In the genomic region with DNA sequence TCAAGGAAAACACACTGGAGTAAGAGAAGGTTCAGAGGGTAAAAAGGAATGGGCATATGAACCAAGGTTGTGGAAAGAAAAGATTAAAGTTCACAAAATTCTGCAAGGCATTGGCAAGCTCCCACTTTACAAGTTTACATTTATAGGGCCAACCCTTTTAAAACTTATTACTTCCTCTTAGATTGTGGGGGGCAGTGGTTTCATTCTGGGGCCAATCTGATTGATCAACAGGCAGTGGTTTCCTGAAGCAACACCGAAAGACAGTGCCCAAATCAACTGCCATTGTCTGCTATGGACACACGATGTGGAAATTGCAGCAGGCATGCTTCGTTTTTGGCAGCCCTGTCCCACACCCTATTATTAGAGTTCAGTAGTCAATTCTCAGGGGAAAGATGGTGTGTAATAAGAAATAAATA, we compare ENCODE assay signal across 12 cellular contexts.
DNase-seq lines count a peak whose midpoint lies in the region; ATAC-seq and TF ChIP-seq lines count a peak whose summit lies in the region.
"Had no signal": no experiment of that assay in that cellular context is flagged by ENCODE, and none has a peak within 500 bp of the region (broad histone marks: within the 10 kb centered on the region; RNA-seq: fewer than 3 reads in every experiment).

No MANE protein-coding gene starts in this region.

- no peak overlapping the region for H2BK5ac ChIP-seq in mesendoderm (ENCODE audit: low read length)

- POLR2A ChIA-PET in activated CD4-positive, alpha-beta T cell treated with anti-CD3 and anti-CD28 coated beads for 36 hours (lab: Charles Lee), result no interaction called here

- H3K9ac ChIP-seq in GM23248 (no peak overlapping the region), mesendoderm (ENCODE audit: low read length) (no peak overlapping the region)

- H3K4me2 ChIP-seq in GM23248 (ENCODE audit: unreplicated experiment) (peak overlapping the region; percentile 64), mesendoderm (ENCODE audit: low read length) (no peak overlapping the region)

- peaks cover 56% of the 10 kb centered on the region for H3K4me1 Mint-ChIP-seq in T-helper 2 cell treated with Interferon-gamma antibody and Interleukin-4, amounts not matched to agents 5 μg/mL and 100 μg/mL, for 36 hours (ENCODE audit: low read depth)
- peaks cover 50% of the 10 kb centered on the region for H3K4me1 Mint-ChIP-seq in activated CD4-positive, alpha-beta T cell treated with anti-CD3 and anti-CD28 coated beads for 36 hours

- H3K18ac ChIP-seq in mesendoderm (ENCODE audit: low read length), result no peak overlapping the region

- H3K36me3 ChIP-seq in GM23248 (ENCODE audit: low read depth) (no peaks in the 10 kb centered on the region), mesendoderm (ENCODE audit: control insufficient read depth, insufficient read depth, low read length) (no peaks in the 10 kb centered on the region)

- no peak overlapping the region for H2BK120ac ChIP-seq in mesendoderm (ENCODE audit: low read depth, low read length)

- no peak for ATAC-seq in activated CD4-positive, alpha-beta T cell treated with anti-CD3 and anti-CD28 coated beads for 36 hours
- ATAC-seq: HCT116 had no signal

- H3K27ac Mint-ChIP-seq in T-helper 2 cell treated with Interferon-gamma antibody and Interleukin-4, amounts not matched to agents 5 μg/mL and 100 μg/mL, for 36 hours, result no peak overlapping the region
- no peak overlapping the region for H3K27ac Mint-ChIP-seq in activated CD4-positive, alpha-beta T cell treated with anti-CD3 and anti-CD28 coated beads for 36 hours

- no peaks in the 10 kb centered on the region for H3K9me2 ChIP-seq in GM23248 (ENCODE audit: insufficient read depth)

- no peak overlapping the region for H4K8ac ChIP-seq in mesendoderm (ENCODE audit: low read depth, low read length)

- no peak for TF ChIP-seq CTCF in GM20000 (IDR thresholded peaks at IDR 0.05; ENCODE audit: extremely low read depth, missing control alignments)

- H3K23ac ChIP-seq in mesendoderm (ENCODE audit: low read length), result no peak overlapping the region

- no peak overlapping the region for H3K27ac ChIP-seq in GM23248
- H3K27ac ChIP-seq in mesendoderm (ENCODE audit: low read depth, low read length), result no peak overlapping the region

- H3K36me3 Mint-ChIP-seq in T-helper 2 cell treated with Interferon-gamma antibody and Interleukin-4, amounts not matched to agents 5 μg/mL and 100 μg/mL, for 36 hours (ENCODE audit: low read depth), result no peaks in the 10 kb centered on the region
- H3K36me3 Mint-ChIP-seq in activated CD4-positive, alpha-beta T cell treated with anti-CD3 and anti-CD28 coated beads for 36 hours (ENCODE audit: low read depth), result peaks cover 3% of the 10 kb centered on the region
- H3K36me3 Mint-ChIP-seq: mesothelial cell of epicardium had no signal

- no peak overlapping the region for H2BK15ac ChIP-seq in mesendoderm (replicated peaks; ENCODE audit: low read depth)

- H3K4ac ChIP-seq in mesendoderm (ENCODE audit: low read depth, low read length), result peak overlapping the region; percentile 52

- H3K4me3 Mint-ChIP-seq in T-helper 2 cell treated with Interferon-gamma antibody and Interleukin-4, amounts not matched to agents 5 μg/mL and 100 μg/mL, for 36 hours, result peak overlapping the region; percentile 22
- no peak overlapping the region for H3K4me3 Mint-ChIP-seq in activated CD4-positive, alpha-beta T cell treated with anti-CD3 and anti-CD28 coated beads for 36 hours
- H3K4me3 Mint-ChIP-seq: mesothelial cell of epicardium had no signal

- no peak overlapping the region for H2AFZ ChIP-seq in GM23248

- H3K27me3 ChIP-seq in GM23248 (replicated peaks; ENCODE audit: insufficient read depth), result no peaks in the 10 kb centered on the region
- H3K27me3 ChIP-seq in mesendoderm (ENCODE audit: insufficient read depth, low read length, poor library complexity), result no peaks in the 10 kb centered on the region

- H3K79me2 ChIP-seq in GM23248 (ENCODE audit: insufficient read depth), result no peaks in the 10 kb centered on the region
- H3K79me2 ChIP-seq in mesendoderm (ENCODE audit: control insufficient read depth, insufficient read depth, low read length), result no peaks in the 10 kb centered on the region

- H3F3A ChIP-seq in GM23248 (ENCODE audit: insufficient read depth), result peaks cover 6% of the 10 kb centered on the region; the same call in 1 of the 2 replicates

- H3K9me3 ChIP-seq in GM23248 (ENCODE audit: low read depth), result no peaks in the 10 kb centered on the region

- no peak overlapping the region for H3K56ac ChIP-seq in mesendoderm (ENCODE audit: low read length)

- in situ Hi-C loops in GM23248 (cut with MboI), result no loop called here

- DNase-seq in AML-193 (lab: John Stamatoyannopoulos, UW), result peak; percentile 87 to 88
- DNase-seq in GM23248, result peak; percentile 50
- no peak for DNase-seq in T-helper 2 cell treated with Interferon-gamma antibody and Interleukin-4, amounts not matched to agents 5 μg/mL and 100 μg/mL, for 36 hours (ENCODE audit: low spot score)
- no peak for DNase-seq in mesendoderm
- DNase-seq in GM20000 (ENCODE audit: low spot score), result no peak
- no peak for DNase-seq in NCI-H187 (lab: John Stamatoyannopoulos, UW)
- DNase-seq in cortex of kidney (lab: John Stamatoyannopoulos, UW), result no peak
- DNase-seq in activated CD4-positive, alpha-beta T cell treated with anti-CD3 and anti-CD28 coated beads for 36 hours, result no peak
- DNase-seq: caudate nucleus, NCI-H2171 had no signal

- 20 to 40% methylated on average over 3 of the region's 3 CpGs for WGBS in GM23248 (ENCODE audit: low coverage in 1 of 2, low lambda C conversion rate in 2 of 2, missing lambda C conversion rate in 2 of 2), 2 experiments
- no CpG with 5 or more reads among the region's 3 CpGs for WGBS in mesendoderm (ENCODE audit: extremely low coverage, insufficient coverage, low lambda C conversion rate)

- H3K4me3 ChIP-seq in GM23248, result no peak overlapping the region
- H3K4me3 ChIP-seq in mesendoderm (ENCODE audit: low read length), result no peak overlapping the region

- CTCF ChIA-PET in activated CD4-positive, alpha-beta T cell treated with anti-CD3 and anti-CD28 coated beads for 36 hours (lab: Charles Lee), result no interaction called here

- H3K4me1 ChIP-seq in GM23248 (ENCODE audit: insufficient read depth) (peaks cover 26% of the 10 kb centered on the region), mesendoderm (ENCODE audit: control insufficient read depth, low read depth, low read length) (peaks cover 4% of the 10 kb centered on the region)

- H2AK5ac ChIP-seq in mesendoderm (ENCODE audit: low read length), result no peak overlapping the region

- H4K20me1 ChIP-seq in GM23248 (ENCODE audit: insufficient read depth), result no peaks in the 10 kb centered on the region

- H3K27me3 Mint-ChIP-seq in T-helper 2 cell treated with Interferon-gamma antibody and Interleukin-4, amounts not matched to agents 5 μg/mL and 100 μg/mL, for 36 hours (ENCODE audit: low read depth), result peaks cover 7% of the 10 kb centered on the region
- no peaks in the 10 kb centered on the region for H3K27me3 Mint-ChIP-seq in activated CD4-positive, alpha-beta T cell treated with anti-CD3 and anti-CD28 coated beads for 36 hours

- no peaks in the 10 kb centered on the region for H3K9me3 Mint-ChIP-seq in T-helper 2 cell treated with Interferon-gamma antibody and Interleukin-4, amounts not matched to agents 5 μg/mL and 100 μg/mL, for 36 hours
- no peaks in the 10 kb centered on the region for H3K9me3 Mint-ChIP-seq in activated CD4-positive, alpha-beta T cell treated with anti-CD3 and anti-CD28 coated beads for 36 hours (ENCODE audit: low read depth)
- H3K9me3 Mint-ChIP-seq: mesothelial cell of epicardium had no signal

- intact Hi-C loops in activated CD4-positive, alpha-beta T cell treated with anti-CD3 and anti-CD28 coated beads for 36 hours (cut with DNase I, micrococcal nuclease), result no loop called here

- no peaks in the 10 kb centered on the region for H3K79me1 ChIP-seq in mesendoderm (ENCODE audit: low read length)

- H4K5ac ChIP-seq in mesendoderm (ENCODE audit: low read length), result no peak overlapping the region

Comparison
In these comparisons a context has a peak if more than half of its experiments do, and no peak if none do; other contexts are left out.
1. DNase-seq: peak in AML-193 (2 of 2) and GM23248 (single experiment); none in T-helper 2 cell treated with Interferon-gamma antibody and Interleukin-4, amounts not matched to agents 5 μg/mL and 100 μg/mL, for 36 hours (single experiment), mesendoderm (single experiment), GM20000 (single experiment), NCI-H187 (0 of 2), cortex of kidney (single experiment) and activated CD4-positive, alpha-beta T cell treated with anti-CD3 and anti-CD28 coated beads for 36 hours (single experiment).